In the genomic region with DNA sequence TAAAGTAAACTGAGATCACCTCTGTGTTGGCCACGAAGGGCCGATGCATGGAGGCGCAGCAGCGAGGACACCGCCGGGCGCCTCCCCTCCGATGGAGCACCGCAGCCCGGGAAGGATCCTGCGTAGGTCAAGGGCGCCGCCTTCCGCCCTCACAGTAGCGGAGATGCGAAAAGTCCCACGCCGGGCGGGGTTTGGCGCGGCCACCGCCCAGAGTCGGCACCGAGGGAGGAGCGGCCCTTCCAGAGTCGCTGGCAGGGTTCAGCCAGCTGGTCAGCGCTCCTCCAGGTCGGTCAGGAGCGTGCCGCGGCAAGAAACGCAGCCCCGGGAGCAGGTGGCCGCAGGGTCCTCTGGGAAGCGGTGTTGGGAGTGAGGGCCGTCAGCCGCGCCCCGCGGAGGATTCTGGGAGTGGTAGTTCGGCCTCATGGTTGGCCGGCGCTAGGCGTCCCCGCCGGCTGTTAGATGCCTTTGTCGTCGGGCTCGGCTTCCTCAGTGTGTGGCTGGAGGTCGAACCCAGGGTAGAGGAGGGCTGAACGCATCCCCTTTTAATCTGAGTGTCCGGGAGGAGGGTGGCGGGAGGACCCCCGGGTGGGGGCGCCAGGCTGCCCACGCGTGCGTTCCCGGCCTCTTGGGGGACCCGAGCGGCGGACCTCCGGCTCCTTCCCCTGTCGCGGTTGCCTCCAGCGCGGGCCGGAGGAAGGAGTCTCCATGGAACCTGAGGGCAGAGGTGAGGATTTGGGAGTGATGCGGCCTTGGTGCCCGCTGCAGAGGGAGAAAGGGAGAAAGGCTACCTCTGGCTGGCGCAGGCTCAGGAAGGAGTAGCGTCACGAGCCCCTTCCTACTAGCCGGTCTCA, we compare ENCODE assay signal across 8 cellular contexts. TPM values are rescaled to one million over a fixed set of nuclear protein-coding genes. Genes with fewer than 3 reads are reported as not detected.
A peak's percentile ranks its signal among the peaks of the same experiment; 100 is the strongest.
DNase-seq lines count a peak whose midpoint lies in the region; ATAC-seq and TF ChIP-seq lines count a peak whose summit lies in the region.

Gene ZNF892, plus strand, starts transcription at position 411 of the 851 bp plus-strand sequence. Its CDS starts 295 bp downstream, at position 706.

- intact Hi-C loops in testis (cut with DNase I; ENCODE audit: low total_unique reads) = no loop called here

- TF ChIP-seq POLR2A in testis (IDR thresholded peaks at IDR 0.05) = no peak

- H3K36me3 ChIP-seq in H7 (replicated peaks; ENCODE audit: control insufficient read depth, insufficient read depth, low read length) (peaks cover 5% of the 10 kb centered on the region), Loucy (ENCODE audit: insufficient read depth, low read length) (peaks cover 13% of the 10 kb centered on the region), testis (ENCODE audit: low read depth, missing control alignments) (no peaks in the 10 kb centered on the region)

- H3F3A ChIP-seq in Loucy (ENCODE audit: low read depth) = no peaks in the 10 kb centered on the region

- WGBS in testis, 2 donors = 1% methylated on average over 20 to 67 of the region's 74 CpGs

- H3K9me3 Mint-ChIP-seq in activated naive CD4-positive, alpha-beta T cell treated with anti-CD3 and anti-CD28 coated beads, Interleukin-2, amount 50 U/mL, for 24 hours = peaks cover 15% of the 10 kb centered on the region

- H3K27me3 Mint-ChIP-seq in activated naive CD4-positive, alpha-beta T cell treated with anti-CD3 and anti-CD28 coated beads, Interleukin-2, amount 50 U/mL, for 24 hours = no peaks in the 10 kb centered on the region

- peaks cover 38% of the 10 kb centered on the region for H3K4me1 ChIP-seq in Loucy (ENCODE audit: insufficient read depth, low read length, poor library complexity, severe bottlenecking)
- H3K4me1 ChIP-seq in testis = peaks cover 8% of the 10 kb centered on the region

- ATAC-seq in omental fat pad (ENCODE audit: low FRiP score) = peak; percentile 99

- TF ChIP-seq CTCF in Loucy (conservative IDR thresholded peaks at IDR 0.05; ENCODE audit: low read length) (peak; percentile 37), omental fat pad (IDR thresholded peaks at IDR 0.05) (no peak), testis (IDR thresholded peaks at IDR 0.05) (peak in 2 of 3 experiments; percentile 10 to 11)

- DNase-seq in GM03348 (ENCODE audit: low spot score) (peak; percentile 96), H7 (peak; percentile 95), SK-N-DZ (ENCODE audit: low spot score) (peak; percentile 94), glomerular visceral epithelial cell (ENCODE audit: extremely low spot score) (peak; percentile 72), omental fat pad (ENCODE audit: low spot score) (peak; percentile 72), testis (peak; percentile 96)

- peak within 1 kb of the TSS; percentile 98 for H2AFZ ChIP-seq in Loucy (ENCODE audit: low read length)

- H3K9me2 ChIP-seq in Loucy (replicated peaks; ENCODE audit: low read depth, low read length) = no peaks in the 10 kb centered on the region

- peaks cover 8% of the 10 kb centered on the region; the same call in 1 of the 2 replicates for H3K79me2 ChIP-seq in Loucy (ENCODE audit: insufficient read depth, low read length)

- H3K36me3 Mint-ChIP-seq in activated naive CD4-positive, alpha-beta T cell treated with anti-CD3 and anti-CD28 coated beads, Interleukin-2, amount 50 U/mL, for 24 hours = peaks cover 37% of the 10 kb centered on the region

- H3K27ac Mint-ChIP-seq in activated naive CD4-positive, alpha-beta T cell treated with anti-CD3 and anti-CD28 coated beads, Interleukin-2, amount 50 U/mL, for 24 hours = peak within 1 kb of the TSS; percentile 59

- H3K9ac ChIP-seq in Loucy (ENCODE audit: low read depth, low read length, poor library complexity, severe bottlenecking) = peak within 1 kb of the TSS; percentile 87

- H3K4me1 Mint-ChIP-seq in activated naive CD4-positive, alpha-beta T cell treated with anti-CD3 and anti-CD28 coated beads, Interleukin-2, amount 50 U/mL, for 24 hours = peaks cover 18% of the 10 kb centered on the region

- no peaks in the 10 kb centered on the region for H4K20me1 ChIP-seq in Loucy (ENCODE audit: insufficient read depth, low read length, poor library complexity, severe bottlenecking)

- H3K4me3 Mint-ChIP-seq in activated naive CD4-positive, alpha-beta T cell treated with anti-CD3 and anti-CD28 coated beads, Interleukin-2, amount 50 U/mL, for 24 hours = peak within 1 kb of the TSS; percentile 94

- H3K9me3 ChIP-seq in Loucy (ENCODE audit: insufficient read depth, low read depth, low read length) = peaks cover 6% of the 10 kb centered on the region; the same call in 1 of the 2 replicates
- no peaks in the 10 kb centered on the region for H3K9me3 ChIP-seq in testis

- H3K27me3 ChIP-seq in H7 (ENCODE audit: control insufficient read depth, insufficient read depth, low read length) = peaks cover 10% of the 10 kb centered on the region
- H3K27me3 ChIP-seq in Loucy (ENCODE audit: insufficient read depth, low read length, poor library complexity, severe bottlenecking) = no peaks in the 10 kb centered on the region
- no peaks in the 10 kb centered on the region for H3K27me3 ChIP-seq in testis

- peak within 1 kb of the TSS; percentile 71 to 85 for H3K27ac ChIP-seq in testis

- H3K4me3 ChIP-seq in H7 (ENCODE audit: insufficient read depth, low read depth, low read length) (peak within 1 kb of the TSS; percentile 69), Loucy (ENCODE audit: low read length, poor library complexity, severe bottlenecking) (peak within 1 kb of the TSS; percentile 97), testis (peak within 1 kb of the TSS; percentile 76 to 85)

- peak within 1 kb of the TSS; percentile 82 for H3K4me2 ChIP-seq in Loucy (ENCODE audit: low read depth, low read length, poor library complexity, severe bottlenecking)

RNA-seq across cellular contexts. Expression of gene ZNF892, which starts in this region (rescaled TPM):
- 4.6 and 4.7 TPM in 2 replicates for total RNA-seq in H7 (2014; rRNA removed; shearing (Covaris generic))
- 2.8 and 4.3 TPM in 2 replicates for polyA plus RNA-seq in SK-N-DZ (2014; cell fraction: cytosol; rRNA removed)
- polyA plus RNA-seq in SK-N-DZ (2014; cell fraction: nucleus; rRNA removed) = 2.5 and 7.2 TPM in 2 replicates
- total RNA-seq in omental fat pad (1 to 10 TPM; 2.9 to 7.9 (median 3.8) TPM), testis (10 to 100 TPM; 12.1 to 12.3 TPM)
- polyA plus RNA-seq in testis (ENCODE audit: insufficient read depth, low read depth, low replicate concordance) = 7.1 TPM

Comparison
In these comparisons a context has a peak if more than half of its experiments do, and no peak if none do; other contexts are left out.
1. Peak in every context shown above with its lines: DNase-seq, ATAC-seq, H3K4me3 ChIP-seq and H3K27ac ChIP-seq.
2. CTCF ChIP-seq: peak in Loucy (single experiment) and testis (2 of 3); none in omental fat pad (0 of 3).